Comparison of ENCODE assay signal across 8 cellular contexts in genomic region chr2:9424447-9425164, GRCh38. TPM values are rescaled to one million over a fixed set of nuclear protein-coding genes. Genes with fewer than 3 reads are reported as not detected.
DNase-seq lines count a peak whose midpoint lies in the region; ATAC-seq and TF ChIP-seq lines count a peak whose summit lies in the region.

No MANE protein-coding gene starts in this region.

- CTCF ChIA-PET in WTC11 (lab: Charles Lee) = interaction anchor here (1.0 kb wide), 1 partner anchor 282 kb away, joined by 3 read pairs; no protein-coding TSS in a partner anchor
- CTCF ChIA-PET in activated naive CD4-positive, alpha-beta T cell treated with anti-CD3 and anti-CD28 coated beads, Interleukin-2, amount 10 ng/mL, durations not matched to agents 7 days and 5 days (lab: Charles Lee) = no interaction called here

- POLR2A ChIA-PET in WTC11 (lab: Charles Lee) = no interaction called here

- TF ChIP-seq POLR2A in lower leg skin (IDR thresholded peaks at IDR 0.05) = no peak

- H3K9me3 Mint-ChIP-seq in WTC11 = no peaks in the 10 kb centered on the region
- H3K9me3 Mint-ChIP-seq in activated naive CD4-positive, alpha-beta T cell treated with anti-CD3 and anti-CD28 coated beads, Interleukin-2, amount 10 ng/mL, durations not matched to agents 7 days and 5 days = no peaks in the 10 kb centered on the region

- peaks cover 4% of the 10 kb centered on the region for H3K36me3 ChIP-seq in right atrium auricular region

- H3K36me3 Mint-ChIP-seq in WTC11 = peaks cover 13% of the 10 kb centered on the region
- H3K36me3 Mint-ChIP-seq in activated naive CD4-positive, alpha-beta T cell treated with anti-CD3 and anti-CD28 coated beads, Interleukin-2, amount 10 ng/mL, durations not matched to agents 7 days and 5 days = peaks cover 22% of the 10 kb centered on the region

- H3K27ac Mint-ChIP-seq in WTC11 = peak overlapping the region; percentile 95; the same call in 1 of the 2 replicates
- H3K27ac Mint-ChIP-seq in activated naive CD4-positive, alpha-beta T cell treated with anti-CD3 and anti-CD28 coated beads, Interleukin-2, amount 10 ng/mL, durations not matched to agents 7 days and 5 days = no peak overlapping the region

- TF ChIP-seq CTCF in right atrium auricular region (IDR thresholded peaks at IDR 0.05) = no peak
- TF ChIP-seq CTCF in WTC11 (IDR thresholded peaks at IDR 0.05) = no peak
- TF ChIP-seq CTCF in lower leg skin (IDR thresholded peaks at IDR 0.05) = no peak

- peaks cover 0 to 45% of the 10 kb centered on the region in 2 donors for H3K4me1 ChIP-seq in right atrium auricular region

- H3K9me3 ChIP-seq in right atrium auricular region = no peaks in the 10 kb centered on the region

- peaks cover 9% of the 10 kb centered on the region for H3K4me1 Mint-ChIP-seq in WTC11
- H3K4me1 Mint-ChIP-seq in activated naive CD4-positive, alpha-beta T cell treated with anti-CD3 and anti-CD28 coated beads, Interleukin-2, amount 10 ng/mL, durations not matched to agents 7 days and 5 days = peaks cover 27% of the 10 kb centered on the region

- 59 to 66% methylated on average over 11 of the region's 11 CpGs for WGBS in lower leg skin, 2 donors

- H3K4me3 ChIP-seq in right atrium auricular region = peak overlapping the region; percentile 72 to 80
- peak overlapping the region; percentile 89 for H3K4me3 ChIP-seq in lower leg skin (ENCODE audit: low read depth, poor library complexity, severe bottlenecking)

- DNase-seq in right atrium auricular region (ENCODE audit: low spot score) (no peak), cardiac septum (ENCODE audit: low spot score) (no peak), WTC11 (ENCODE audit: low spot score) (no peak), lower leg skin (ENCODE audit: low spot score in 2 of 2) (no peak), NCI-H1105 treated with DMSO at 0.1 percent for 48 hours (lab: John Stamatoyannopoulos, UW) (no peak), NCI-H187 (lab: John Stamatoyannopoulos, UW) (no peak)
- DNase-seq in stimulated activated naive CD8-positive, alpha-beta T cell treated with anti-CD3 and anti-CD28 coated beads, Interleukin-15, Interleukin-2, amounts not matched to agents 100 U/mL and 50 U/mL, for 24 hours = no peak
- no peak for DNase-seq in activated naive CD4-positive, alpha-beta T cell treated with anti-CD3 and anti-CD28 coated beads, Interleukin-2, amount 10 ng/mL, durations not matched to agents 7 days and 5 days

- peaks cover 11% of the 10 kb centered on the region; the same call in 1 of the 2 replicates for H3K27me3 Mint-ChIP-seq in WTC11 (ENCODE audit: low read depth)
- H3K27me3 Mint-ChIP-seq in activated naive CD4-positive, alpha-beta T cell treated with anti-CD3 and anti-CD28 coated beads, Interleukin-2, amount 10 ng/mL, durations not matched to agents 7 days and 5 days = no peaks in the 10 kb centered on the region

- H3K27me3 ChIP-seq in right atrium auricular region = no peaks in the 10 kb centered on the region

- peak overlapping the region in 1 of 2 donors; percentile 89 for H3K27ac ChIP-seq in right atrium auricular region

- ATAC-seq in WTC11 = no peak
- no peak for ATAC-seq in stimulated activated naive CD8-positive, alpha-beta T cell treated with anti-CD3 and anti-CD28 coated beads, Interleukin-15, Interleukin-2, amounts not matched to agents 100 U/mL and 50 U/mL, for 24 hours

- intact Hi-C loops in cardiac septum (cut with DNase I) (loop anchor here (5.0 kb wide), 1 partner anchor 217 kb away; the partner anchor contains the start of gene ASAP2), lower leg skin (cut with DNase I; ENCODE audit: low total_unique reads) (no loop called here)

- H3K4me3 Mint-ChIP-seq in WTC11 = no peak overlapping the region
- H3K4me3 Mint-ChIP-seq in activated naive CD4-positive, alpha-beta T cell treated with anti-CD3 and anti-CD28 coated beads, Interleukin-2, amount 10 ng/mL, durations not matched to agents 7 days and 5 days = no peak overlapping the region

TF ChIP-seq in WTC11, 78 proteins besides CTCF, POLR2A, EP300 and RAD21:
- no peak for TF ChIP-seq NR3C1 (CRISPR knock-in tag; conservative IDR thresholded peaks at IDR 0.05; ENCODE audit: low read depth)
- no peak for TF ChIP-seq ZNF281 (CRISPR knock-in tag; IDR thresholded peaks at IDR 0.05)
- TF ChIP-seq ZNF423 (CRISPR knock-in tag; IDR thresholded peaks at IDR 0.05) = no peak
- TF ChIP-seq, protein P1, sequence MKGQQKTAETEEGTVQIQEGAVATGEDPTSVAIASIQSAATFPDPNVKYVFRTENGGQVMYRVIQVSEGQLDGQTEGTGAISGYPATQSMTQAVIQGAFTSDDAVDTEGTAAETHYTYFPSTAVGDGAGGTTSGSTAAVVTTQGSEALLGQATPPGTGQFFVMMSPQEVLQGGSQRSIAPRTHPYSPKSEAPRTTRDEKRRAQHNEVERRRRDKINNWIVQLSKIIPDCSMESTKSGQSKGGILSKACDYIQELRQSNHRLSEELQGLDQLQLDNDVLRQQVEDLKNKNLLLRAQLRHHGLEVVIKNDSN (CRISPR knock-in tag; IDR thresholded peaks at IDR 0.05) = no peak
- TF ChIP-seq PRRX2 (CRISPR knock-in tag; IDR thresholded peaks at IDR 0.05) = no peak
- no peak for TF ChIP-seq ZNF396 (CRISPR knock-in tag; IDR thresholded peaks at IDR 0.05; ENCODE audit: borderline replicate concordance)
- TF ChIP-seq ELF4 (CRISPR knock-in tag; IDR thresholded peaks at IDR 0.05; ENCODE audit: low read depth) = no peak
- no peak for TF ChIP-seq FOXJ3 (CRISPR knock-in tag; IDR thresholded peaks at IDR 0.05; ENCODE audit: borderline replicate concordance)
- TF ChIP-seq HMGA2 (CRISPR knock-in tag; IDR thresholded peaks at IDR 0.05) = no peak
- no peak for TF ChIP-seq ZNF416 (CRISPR knock-in tag; IDR thresholded peaks at IDR 0.05)
- no peak for TF ChIP-seq CREB1 (CRISPR knock-in tag; IDR thresholded peaks at IDR 0.05)
- no peak for TF ChIP-seq NR2C2 (CRISPR knock-in tag; IDR thresholded peaks at IDR 0.05)
- TF ChIP-seq SP1 (CRISPR knock-in tag; conservative IDR thresholded peaks at IDR 0.05) = no peak
- TF ChIP-seq, protein P2, sequence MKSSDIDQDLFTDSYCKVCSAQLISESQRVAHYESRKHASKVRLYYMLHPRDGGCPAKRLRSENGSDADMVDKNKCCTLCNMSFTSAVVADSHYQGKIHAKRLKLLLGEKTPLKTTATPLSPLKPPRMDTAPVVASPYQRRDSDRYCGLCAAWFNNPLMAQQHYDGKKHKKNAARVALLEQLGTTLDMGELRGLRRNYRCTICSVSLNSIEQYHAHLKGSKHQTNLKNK (CRISPR knock-in tag; IDR thresholded peaks at IDR 0.05) = no peak
- no peak for TF ChIP-seq ZNF138 (CRISPR knock-in tag; conservative IDR thresholded peaks at IDR 0.05)
- no peak for TF ChIP-seq JAZF1 (CRISPR knock-in tag; IDR thresholded peaks at IDR 0.05)

RNA-seq across cellular contexts. Expression of gene CPSF3, which starts 1.2 kb away (rescaled TPM):
- total RNA-seq in right atrium auricular region (10 to 100 TPM; 13.7 to 13.9 TPM), cardiac septum (17.1 TPM), WTC11 (2021) (83.7 to 88.4 TPM (median 84.2 TPM) in 3 replicates), lower leg skin (10 to 100 TPM; 23.0 to 34.1 (median 26.2) TPM)

RNA-seq across cellular contexts. Expression of gene ITGB1BP1, which starts 1.3 kb away (rescaled TPM):
- total RNA-seq in right atrium auricular region = 10 to 100 TPM; 29.0 to 34.4 TPM
- 160 TPM for total RNA-seq in cardiac septum
- 32.7 to 44.0 TPM (median 33.8 TPM) in 3 replicates for total RNA-seq in WTC11 (2021)
- total RNA-seq in lower leg skin = 10 to 100 TPM; 22.4 to 30.1 (median 26.5) TPM

RNA-seq across cellular contexts. Expression of gene IAH1, which starts 49.7 kb away (rescaled TPM):
- 10 to 100 TPM; 45.9 to 71.0 TPM for total RNA-seq in right atrium auricular region
- 92.0 TPM for total RNA-seq in cardiac septum
- total RNA-seq in WTC11 (2021) = 14.4 to 18.0 TPM (median 16.5 TPM) in 3 replicates
- 10 to 100 TPM; 11.5 to 35.7 (median 27.7) TPM for total RNA-seq in lower leg skin
